In genomic region chr5:149733129-149733900, GRCh38 we compare ENCODE assay signal across 11 cellular contexts. TPM values are rescaled to one million over a fixed set of nuclear protein-coding genes. Genes with fewer than 3 reads are reported as not detected.
A peak's percentile ranks its signal among the peaks of the same experiment; 100 is the strongest.
DNase-seq lines count a peak whose midpoint lies in the region; ATAC-seq and TF ChIP-seq lines count a peak whose summit lies in the region.
"Had no signal": no experiment of that assay in that cellular context is flagged by ENCODE, and none has a peak within 500 bp of the region (broad histone marks: within the 10 kb centered on the region; RNA-seq: fewer than 3 reads in every experiment).

No MANE protein-coding gene starts in this region.

- H3K9me3 ChIP-seq in tibial nerve, result no peaks in the 10 kb centered on the region

- peak overlapping the region in 3 of 21 experiments; percentile 83 to 88 (median 87) for H3K27ac ChIP-seq in skin epidermis
- H3K27ac ChIP-seq in substantia nigra (ENCODE audit: low read depth, low read length, poor library complexity, severe bottlenecking), result no peak overlapping the region
- H3K27ac ChIP-seq in tibial nerve, result no peak overlapping the region

- no peak for TF ChIP-seq POLR2A in tibial nerve (IDR thresholded peaks at IDR 0.05)

- H3K36me3 Mint-ChIP-seq in T-cell, result no peaks in the 10 kb centered on the region
- H3K36me3 Mint-ChIP-seq: WTC11 had no signal

- TF ChIP-seq EP300 in tibial nerve (IDR thresholded peaks at IDR 0.05), result no peak

- H3K36me3 ChIP-seq in kidney epithelial cell (ENCODE audit: control insufficient read depth, insufficient read depth, low read length), result no peaks in the 10 kb centered on the region
- H3K36me3 ChIP-seq in tibial nerve, result no peaks in the 10 kb centered on the region

- H3K27ac Mint-ChIP-seq in T-cell, result no peak overlapping the region

- 82 to 84% methylated on average over 5 of the region's 5 CpGs for WGBS in tibial nerve, 2 donors

- ATAC-seq in T-cell (replicated peaks in 1 of 4), result no peak
- ATAC-seq: stimulated activated naive CD8-positive, alpha-beta T cell treated with anti-CD3 and anti-CD28 coated beads, Interleukin-15, Interleukin-2, amounts not matched to agents 100 U/mL and 50 U/mL, for 24 hours had no signal

- TF ChIP-seq CTCF in GM12865 (IDR thresholded peaks at IDR 0.05; ENCODE audit: insufficient read depth, low read depth, low read length, missing control alignments), result no peak
- TF ChIP-seq CTCF in kidney epithelial cell (IDR thresholded peaks at IDR 0.05; ENCODE audit: insufficient read depth, low read length, poor library complexity, severe bottlenecking), result no peak
- TF ChIP-seq CTCF in tibial nerve (IDR thresholded peaks at IDR 0.05), result no peak

- peak overlapping the region; percentile 94 for H3K4me3 ChIP-seq in GM12865 (ENCODE audit: low read depth, low read length)
- peak overlapping the region; percentile 8 for H3K4me3 ChIP-seq in kidney epithelial cell (ENCODE audit: low read depth, low read length)
- peak overlapping the region in 4 of 7 experiments; percentile 81 to 89 (median 84) for H3K4me3 ChIP-seq in skin epidermis
- no peak overlapping the region for H3K4me3 ChIP-seq in tibial nerve

- H3K4me3 Mint-ChIP-seq in T-cell, result peak overlapping the region; percentile 37 to 88 (median 82)

- H3K4me1 Mint-ChIP-seq in T-cell, result peaks cover 4 to 11% (median 5%) of the 10 kb centered on the region in 3 donors

- H3K4me1 ChIP-seq in tibial nerve, result peaks cover 0 to 30% (median 0%) of the 10 kb centered on the region in 4 donors

- POLR2A ChIA-PET in T-cell (lab: Charles Lee), result no interaction called here

- CTCF ChIA-PET in T-cell (lab: Charles Lee), result interaction anchor here in 1 of 2 donors (0.6 kb wide), 1 partner anchor 825 kb away, joined by 3 read pairs; no protein-coding TSS in a partner anchor

- no peak for DNase-seq in GM12865 (ENCODE audit: low read depth)
- no peak for DNase-seq in T-cell
- no peak for DNase-seq in kidney epithelial cell (ENCODE audit: low read depth)
- no peak for DNase-seq in substantia nigra (lab: John Stamatoyannopoulos, UW)
- no peak for DNase-seq in HuH-7 (ENCODE audit: low spot score)
- DNase-seq in tibial nerve (ENCODE audit: low spot score in 2 of 2), result no peak
- DNase-seq: NCI-H187 treated with DMSO at 0.1 percent for 48 hours; stimulated activated CD4-positive, alpha-beta T cell treated with anti-CD3 and anti-CD28 coated beads, Interleukin-1b, Interleukin-23, amount 100 ng/mL, for 48 hours; stimulated activated naive CD8-positive, alpha-beta T cell treated with anti-CD3 and anti-CD28 coated beads, Interleukin-15, Interleukin-2, amounts not matched to agents 100 U/mL and 50 U/mL, for 24 hours had no signal

- H3K27me3 ChIP-seq in kidney epithelial cell (ENCODE audit: control insufficient read depth, insufficient read depth, low read length) (no peaks in the 10 kb centered on the region), tibial nerve (no peaks in the 10 kb centered on the region)

- no peaks in the 10 kb centered on the region for H3K27me3 Mint-ChIP-seq in T-cell

- H3K9me3 Mint-ChIP-seq in T-cell, result no peaks in the 10 kb centered on the region
- H3K9me3 Mint-ChIP-seq: WTC11 had no signal

RNA-seq across cellular contexts. Expression of gene PPARGC1B, which starts 3.2 kb away (rescaled TPM):
- total RNA-seq in T-cell (1 to 10 TPM; 4.3 to 6.0 (median 5.8) TPM), kidney epithelial cell (0.38 and 0.68 TPM in 2 replicates), tibial nerve (1 to 10 TPM; 1.7 to 7.2 (median 3.3) TPM)

Comparison
In these comparisons a context has a peak if more than half of its experiments do, and no peak if none do; other contexts are left out.
1. H3K4me3 ChIP-seq: peak in GM12865 (single experiment), kidney epithelial cell (single experiment) and skin epidermis (4 of 7); none in tibial nerve (0 of 4).